ENCODE assay signal across 16 cellular contexts in the genomic region with DNA sequence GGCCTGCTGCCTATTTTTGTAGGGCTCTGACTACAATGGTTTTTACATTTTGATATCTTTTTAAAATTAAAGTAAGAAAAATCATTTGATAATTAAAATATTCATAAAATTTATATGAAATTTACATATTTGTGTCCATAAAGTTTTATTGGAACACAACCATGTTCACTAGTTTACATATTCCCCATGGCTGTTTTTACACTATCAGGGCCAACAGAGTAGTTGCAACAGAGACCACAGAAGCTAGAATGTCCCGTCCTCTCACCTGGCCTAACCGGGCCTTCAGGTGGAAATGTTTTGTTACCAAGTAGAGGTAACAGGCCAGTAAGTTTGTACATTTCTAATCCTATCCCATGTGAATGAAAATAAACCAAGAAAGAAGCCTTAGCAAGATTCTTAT. TPM values are rescaled to one million over a fixed set of nuclear protein-coding genes. Genes with fewer than 3 reads are reported as not detected.
"Had no signal": no experiment of that assay in that cellular context is flagged by ENCODE, and none has a peak within 500 bp of the region (broad histone marks: within the 10 kb centered on the region; RNA-seq: fewer than 3 reads in every experiment).

No MANE protein-coding gene starts in this region.

RNA-seq across cellular contexts. Expression of gene CFHR2, which starts 10.7 kb away (rescaled TPM):
- total RNA-seq: stomach, subcutaneous adipose tissue, temporal lobe, testis, thoracic aorta, thyroid gland, tibial nerve, transverse colon, upper lobe of right lung, ureter, urinary bladder, uterus, vagina had no signal
- polyA plus RNA-seq: stomach, thymus had no signal

RNA-seq across cellular contexts. Expression of gene CFHR5, which starts 44.5 kb away (rescaled TPM):
- total RNA-seq: stomach, subcutaneous adipose tissue, suprapubic skin, temporal lobe, thoracic aorta, thyroid gland, tibial nerve, transverse colon, upper lobe of left lung, upper lobe of right lung, ureter, urinary bladder, uterus, vagina had no signal
- polyA plus RNA-seq: stomach, thymus had no signal

RNA-seq across cellular contexts. Expression of gene CFHR4, which starts 45.0 kb away (rescaled TPM):
- total RNA-seq: stomach, subcutaneous adipose tissue, suprapubic skin, thoracic aorta, thyroid gland, transverse colon, upper lobe of left lung, upper lobe of right lung, ureter, urinary bladder, vagina had no signal
- polyA plus RNA-seq: stomach had no signal
